Comparison of ENCODE assay signal across 1 cellular context in genomic region chr12:67431436-67432049, GRCh38.
TF ChIP-seq lines count a peak whose summit lies in the region.

No MANE protein-coding gene starts in this region.

TF ChIP-seq in IMR-90, 13 proteins besides CTCF, POLR2A, EP300 and RAD21 (continued from another document):
- TF ChIP-seq ELK1 (IDR thresholded peaks at IDR 0.05; ENCODE audit: borderline replicate concordance, low read depth, low read length) (no peak), MXI1 (IDR thresholded peaks at IDR 0.05; ENCODE audit: borderline replicate concordance, low read depth, low read length) (no peak)
TF ChIP-seq in IMR-90: peak in this region for 0.
